Comparison of ENCODE assay signal across 31 cellular contexts in the genomic region with DNA sequence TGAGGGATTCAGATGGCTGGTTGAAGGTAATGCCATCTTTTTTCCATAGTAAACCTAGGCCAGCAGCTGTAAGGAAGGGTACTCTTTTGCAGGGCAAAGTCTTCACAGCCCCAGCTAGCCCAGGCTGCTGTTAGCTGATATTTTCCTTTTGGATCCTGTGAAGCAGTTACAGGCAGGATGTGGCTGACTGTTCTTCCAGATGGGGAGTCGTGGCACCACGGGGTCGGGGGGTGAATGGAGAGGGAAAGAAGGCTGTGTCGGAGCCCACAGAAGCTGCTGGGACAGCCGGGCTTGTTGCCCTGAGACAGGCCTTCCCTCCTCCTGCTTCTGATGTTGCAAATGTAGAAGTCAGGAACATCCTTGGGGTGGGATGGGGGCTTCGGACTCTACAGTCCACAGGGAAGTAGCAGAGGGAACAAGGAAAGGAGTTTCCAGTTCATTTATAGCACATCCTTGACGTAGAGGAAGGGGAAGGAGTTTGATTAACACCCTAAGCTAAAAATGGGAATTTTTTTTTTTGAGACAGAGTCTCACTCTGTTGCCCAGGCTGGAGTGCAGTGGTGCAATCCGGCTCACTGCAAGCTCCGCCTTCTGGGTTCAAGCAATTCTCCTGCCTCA.
"Had no signal": no experiment of that assay in that cellular context is flagged by ENCODE, and none has a peak within 500 bp of the region (broad histone marks: within the 10 kb centered on the region; RNA-seq: fewer than 3 reads in every experiment).

No MANE protein-coding gene starts in this region.

- H3K27ac Mint-ChIP-seq: activated B cell treated with CpG ODN at 0.5 μM for 24 hours; activated CD4-positive, alpha-beta memory T cell treated with anti-CD3 and anti-CD28 coated beads for 36 hours; activated CD8-positive, alpha-beta memory T cell treated with anti-CD3 and anti-CD28 coated beads, Interleukin-2, amount 10 ng/mL, durations not matched to agents 7 days and 5 days; activated naive CD4-positive, alpha-beta T cell treated with anti-CD3 and anti-CD28 coated beads, Interleukin-2, amount 10 ng/mL, durations not matched to agents 7 days and 5 days; activated naive CD8-positive, alpha-beta T cell; activated naive CD8-positive, alpha-beta T cell treated with anti-CD3 and anti-CD28 coated beads, Interleukin-2, amount 50 U/mL, for 24 hours had no signal

- H3K4me1 ChIP-seq: ascending aorta, Peyer's patch had no signal

- H3K4me1 Mint-ChIP-seq: activated B cell treated with CpG ODN at 0.5 μM for 24 hours; activated CD8-positive, alpha-beta memory T cell treated with anti-CD3 and anti-CD28 coated beads, Interleukin-2, amount 10 ng/mL, durations not matched to agents 7 days and 5 days; activated naive CD4-positive, alpha-beta T cell treated with anti-CD3 and anti-CD28 coated beads, Interleukin-2, amount 10 ng/mL, durations not matched to agents 7 days and 5 days; activated naive CD8-positive, alpha-beta T cell treated with anti-CD3 and anti-CD28 coated beads, Interleukin-2, amount 50 U/mL, for 24 hours had no signal

- H3K36me3 ChIP-seq: Peyer's patch had no signal

- H3K27ac ChIP-seq: ascending aorta, KMS-11, Peyer's patch, VCaP had no signal

- H3K27me3 Mint-ChIP-seq: activated B cell treated with CpG ODN at 0.5 μM for 24 hours; activated CD4-positive, alpha-beta memory T cell treated with anti-CD3 and anti-CD28 coated beads for 36 hours; activated CD8-positive, alpha-beta memory T cell treated with anti-CD3 and anti-CD28 coated beads, Interleukin-2, amount 10 ng/mL, durations not matched to agents 7 days and 5 days; activated naive CD8-positive, alpha-beta T cell; activated naive CD8-positive, alpha-beta T cell treated with anti-CD3 and anti-CD28 coated beads, Interleukin-2, amount 50 U/mL, for 24 hours had no signal

- ATAC-seq: activated CD8-positive, alpha-beta memory T cell treated with anti-CD3 and anti-CD28 coated beads, Interleukin-2, amount 10 ng/mL, durations not matched to agents 7 days and 5 days; PC-3 had no signal

- H3K36me3 Mint-ChIP-seq: activated CD4-positive, alpha-beta memory T cell treated with anti-CD3 and anti-CD28 coated beads for 36 hours; activated CD8-positive, alpha-beta memory T cell treated with anti-CD3 and anti-CD28 coated beads, Interleukin-2, amount 10 ng/mL, durations not matched to agents 7 days and 5 days; activated naive CD4-positive, alpha-beta T cell treated with anti-CD3 and anti-CD28 coated beads, Interleukin-2, amount 10 ng/mL, durations not matched to agents 7 days and 5 days; activated naive CD8-positive, alpha-beta T cell had no signal

- H3K9me3 ChIP-seq: ascending aorta, Peyer's patch had no signal

- H3K9me3 Mint-ChIP-seq: activated B cell treated with CpG ODN at 0.5 μM for 24 hours; activated CD4-positive, alpha-beta memory T cell treated with anti-CD3 and anti-CD28 coated beads for 36 hours; activated naive CD4-positive, alpha-beta T cell treated with anti-CD3 and anti-CD28 coated beads, Interleukin-2, amount 10 ng/mL, durations not matched to agents 7 days and 5 days; activated naive CD8-positive, alpha-beta T cell treated with anti-CD3 and anti-CD28 coated beads, Interleukin-2, amount 50 U/mL, for 24 hours had no signal

- H3K4me3 ChIP-seq: ascending aorta, Peyer's patch had no signal

- DNase-seq: activated B cell treated with CpG ODN at 0.5 μM for 24 hours; activated CD4-positive, alpha-beta memory T cell treated with anti-CD3 and anti-CD28 coated beads for 36 hours; activated CD4-positive, alpha-beta T cell treated with anti-CD3 and anti-CD28 coated beads for 4 hours; activated CD4-positive, alpha-beta T cell treated with anti-CD3 and anti-CD28 coated beads, Interleukin-2, amount 50 U/mL, for 1 hour; activated CD4-positive, CD25-positive, alpha-beta regulatory T cell treated with anti-CD3 and anti-CD28 coated beads, Interleukin-2, amount 50 U/mL, for 72 hours; activated CD8-positive, alpha-beta memory T cell treated with anti-CD3 and anti-CD28 coated beads for 24 hours; activated CD8-positive, alpha-beta memory T cell treated with anti-CD3 and anti-CD28 coated beads, Interleukin-2, amount 10 ng/mL, durations not matched to agents 7 days and 5 days; activated CD8-positive, alpha-beta memory T cell treated with anti-CD3 and anti-CD28 coated beads, Interleukin-2, amount 50 U/mL, for 48 hours; activated effector memory CD4-positive, alpha-beta T cell treated with Interleukin-2 at 50 U/mL for 16 hours; activated naive CD4-positive, alpha-beta T cell treated with anti-CD3 and anti-CD28 coated beads, Interleukin-2, amount 10 ng/mL, durations not matched to agents 7 days and 5 days; activated naive CD8-positive, alpha-beta T cell treated with anti-CD3 and anti-CD28 coated beads, Interleukin-2, amount 50 U/mL, for 24 hours; activated T-cell treated with anti-CD3 and anti-CD28 coated beads, Interleukin-2, amount 50 U/mL, for 48 hours; MM.1S; MV-4-11; NCI-H1092; NCI-H1436 treated with DMSO at 0.1 percent for 48 hours; NCI-H1694 treated with DMSO at 0.1 percent for 48 hours; NCI-H2029; NCI-H345; NCI-H524 treated with DMSO at 0.1 percent for 48 hours; PC-3; Peyer's patch; RPMI8226; SW 1271; T-helper 1 cell; T-helper 2 cell; T-helper 9 cell had no signal

- H3K4me3 Mint-ChIP-seq: activated B cell treated with CpG ODN at 0.5 μM for 24 hours; activated CD4-positive, alpha-beta memory T cell treated with anti-CD3 and anti-CD28 coated beads for 36 hours; activated CD8-positive, alpha-beta memory T cell treated with anti-CD3 and anti-CD28 coated beads, Interleukin-2, amount 10 ng/mL, durations not matched to agents 7 days and 5 days; activated naive CD4-positive, alpha-beta T cell treated with anti-CD3 and anti-CD28 coated beads, Interleukin-2, amount 10 ng/mL, durations not matched to agents 7 days and 5 days; activated naive CD8-positive, alpha-beta T cell; activated naive CD8-positive, alpha-beta T cell treated with anti-CD3 and anti-CD28 coated beads, Interleukin-2, amount 50 U/mL, for 24 hours had no signal

- H3K27me3 ChIP-seq: ascending aorta, Peyer's patch had no signal
